Comparison of ENCODE assay signal across 8 cellular contexts in the genomic region with DNA sequence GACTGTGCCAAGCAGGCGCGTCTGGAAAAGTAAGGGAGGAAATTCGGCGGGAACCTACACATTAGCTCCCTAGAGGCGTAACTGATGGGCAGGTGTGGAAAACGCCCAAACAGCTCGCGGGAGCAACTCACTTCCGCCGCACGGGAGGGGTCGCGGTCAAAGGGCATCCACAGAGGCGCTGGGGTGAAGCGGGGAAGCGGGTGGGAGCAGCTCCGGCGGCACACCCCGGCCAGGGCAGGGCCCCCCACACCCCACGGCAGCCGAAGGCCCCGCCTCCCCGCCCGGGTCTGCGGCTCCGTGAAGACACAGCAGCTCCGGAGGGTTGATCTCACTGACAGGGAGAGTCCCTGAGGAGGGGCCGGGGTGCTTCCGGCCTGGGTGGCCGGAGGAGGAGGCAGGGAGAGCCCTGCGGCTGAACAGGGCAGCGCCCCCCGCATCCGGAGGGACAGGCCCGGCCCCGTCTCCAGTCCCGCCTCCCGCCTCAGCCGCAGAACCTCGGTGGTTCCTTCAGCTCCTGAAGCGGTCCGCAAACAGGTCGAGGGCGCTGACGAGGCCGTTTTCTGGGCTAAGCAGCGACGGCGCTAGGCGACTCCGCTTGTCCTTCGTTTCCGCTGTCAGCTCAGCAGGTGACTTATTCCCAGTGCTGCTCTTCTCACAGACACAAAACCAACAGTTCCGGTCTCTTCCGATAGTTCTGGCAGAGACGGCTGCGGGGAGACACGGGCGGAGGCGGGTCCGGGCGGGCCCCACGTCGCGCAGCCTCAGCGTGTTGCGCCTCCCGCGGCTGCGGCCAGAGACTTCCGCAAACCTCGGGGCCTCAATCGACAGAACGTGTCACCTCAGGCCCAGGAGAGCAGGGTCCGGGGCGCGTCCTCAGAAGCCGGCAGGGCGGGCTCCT.
DNase-seq lines count a peak whose midpoint lies in the region; ATAC-seq and TF ChIP-seq lines count a peak whose summit lies in the region.

No MANE protein-coding gene starts in this region.

- no peak for TF ChIP-seq CTCF in DOHH2 (IDR thresholded peaks at IDR 0.05; ENCODE audit: low read depth, low read length, poor library complexity, severe bottlenecking)

- H3K4me3 ChIP-seq in DOHH2 (ENCODE audit: low read length), result peak overlapping the region; percentile 37

- 0 out of 2 replicates have a peak, but pooled peaks cover 4% of the 10 kb centered on the region for H3K27me3 ChIP-seq in DOHH2 (ENCODE audit: control insufficient read depth, low read length)

- no peaks in the 10 kb centered on the region for H3K36me3 ChIP-seq in DOHH2 (ENCODE audit: control insufficient read depth, low read length)

- H3F3A ChIP-seq in DOHH2 (ENCODE audit: control insufficient read depth, insufficient read depth), result no peaks in the 10 kb centered on the region

- no peaks in the 10 kb centered on the region for H3K9me2 ChIP-seq in DOHH2 (replicated peaks; ENCODE audit: control insufficient read depth, low read length)

- peak overlapping the region; percentile 46 for H3K4me2 ChIP-seq in DOHH2 (ENCODE audit: low read length)

- H3K9me3 ChIP-seq in DOHH2 (ENCODE audit: control insufficient read depth, insufficient read depth, low read length), result no peaks in the 10 kb centered on the region

- H3K4me1 ChIP-seq in DOHH2 (ENCODE audit: control insufficient read depth, low read length), result peaks cover 8% of the 10 kb centered on the region; the same call in 1 of the 2 replicates

- no peaks in the 10 kb centered on the region for H3K79me2 ChIP-seq in DOHH2 (ENCODE audit: control insufficient read depth, low read length)

- H4K20me1 ChIP-seq in DOHH2 (ENCODE audit: control insufficient read depth, insufficient read depth, low read depth, low read length), result no peaks in the 10 kb centered on the region

- ATAC-seq in HG03354 (IDR thresholded peaks at IDR 0.05; ENCODE audit: poor library complexity, severe bottlenecking, unreplicated experiment) (peak; percentile 83), Right ventricle myocardium inferior (peak; percentile 49), GM21526 (IDR thresholded peaks at IDR 0.05; ENCODE audit: low FRiP score, unreplicated experiment) (no peak)

- peak; percentile 35 for DNase-seq in activated CD8-positive, alpha-beta memory T cell treated with anti-CD3 and anti-CD28 coated beads, Interleukin-2, amount 50 U/mL, for 1 hour (ENCODE audit: extremely low read depth)
- DNase-seq in Right ventricle myocardium inferior (ENCODE audit: missing footprints) (peak; percentile 81), NCI-H748 treated with DMSO at 0.1 percent for 48 hours (lab: John Stamatoyannopoulos, UW) (no peak), NK-92 (lab: John Stamatoyannopoulos, UW; ENCODE audit: unreplicated experiment) (no peak)
- DNase-seq in stimulated activated CD4-positive, alpha-beta T cell treated with anti-CD3 and anti-CD28 coated beads, Interleukin-15, amount 100 ng/mL, for 1 hour (ENCODE audit: low read depth in 1 of 2, low spot score in 1 of 2), result peak; percentile 23 to 32

- H3K27ac ChIP-seq in DOHH2 (ENCODE audit: low read depth, low read length), result no peak overlapping the region

- intact Hi-C loops in Right ventricle myocardium inferior (cut with DNase I), result no loop called here

Comparison
In these comparisons a context has a peak if more than half of its experiments do, and no peak if none do; other contexts are left out.
1. DNase-seq: peak in activated CD8-positive, alpha-beta memory T cell treated with anti-CD3 and anti-CD28 coated beads, Interleukin-2, amount 50 U/mL, for 1 hour (single experiment), Right ventricle myocardium inferior (single experiment) and stimulated activated CD4-positive, alpha-beta T cell treated with anti-CD3 and anti-CD28 coated beads, Interleukin-15, amount 100 ng/mL, for 1 hour (2 of 2); none in NCI-H748 treated with DMSO at 0.1 percent for 48 hours (single experiment) and NK-92 (single experiment).